Comparison of ENCODE assay signal across 28 cellular contexts in the genomic region with DNA sequence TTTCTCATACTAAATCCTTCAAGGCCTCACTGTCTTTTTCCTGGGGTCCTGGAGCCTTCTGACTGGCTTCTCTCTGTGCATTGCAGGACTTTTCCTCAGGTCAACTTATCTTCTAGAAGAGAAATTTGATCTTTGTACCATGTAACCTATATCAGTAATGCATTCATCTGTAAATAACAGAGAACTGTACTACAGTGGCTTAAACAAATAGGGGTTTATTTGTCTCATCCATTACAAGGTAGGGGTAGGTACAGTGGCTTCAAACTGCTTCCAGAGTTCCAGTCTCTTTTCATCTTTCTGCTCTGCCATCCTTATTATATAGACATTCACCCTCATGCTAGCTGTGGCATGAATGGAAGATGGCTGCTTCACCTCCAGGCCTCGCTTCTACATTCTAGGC.
"Had no signal": no experiment of that assay in that cellular context is flagged by ENCODE, and none has a peak within 500 bp of the region (broad histone marks: within the 10 kb centered on the region; RNA-seq: fewer than 3 reads in every experiment).

No MANE protein-coding gene starts in this region.

- ATAC-seq: effector memory CD8-positive, alpha-beta T cell; esophagus mucosa; foreskin keratinocyte; gastrocnemius medialis; gastroesophageal sphincter; heart left ventricle; heart right ventricle had no signal

- H3K36me3 ChIP-seq: colonic mucosa had no signal

- DNase-seq: colonic mucosa; cortex of kidney; dermis blood vessel endothelial cell; dorsolateral prefrontal cortex; effector CD4-positive, alpha-beta T cell; effector CD8-positive, alpha-beta T cell; effector memory CD4-positive, alpha-beta T cell; effector memory CD8-positive, alpha-beta T cell; endodermal cell; erythroblast; esophagus squamous epithelium; foreskin fibroblast; foreskin keratinocyte; foreskin melanocyte; gastrocnemius medialis; glutamatergic neuron; head of caudate nucleus; heart left ventricle; heart right ventricle had no signal

- H3K27me3 ChIP-seq: colonic mucosa, dorsolateral prefrontal cortex, esophagus muscularis mucosa, esophagus squamous epithelium, foreskin keratinocyte, gastrocnemius medialis, gastroesophageal sphincter, heart left ventricle, heart right ventricle had no signal

- H3K4me3 ChIP-seq: colonic mucosa, coronary artery, dorsolateral prefrontal cortex, esophagus muscularis mucosa, esophagus squamous epithelium, gastrocnemius medialis, gastroesophageal sphincter, heart left ventricle, heart right ventricle had no signal

- H3K4me1 ChIP-seq: colonic mucosa, esophagus muscularis mucosa, esophagus squamous epithelium, foreskin keratinocyte, gastrocnemius medialis, gastroesophageal sphincter, heart right ventricle had no signal

- FAIRE-seq: colon, endometrium, endothelial cell of umbilical vein, frontal cortex had no signal

- H3K27ac ChIP-seq: colonic mucosa, coronary artery, dorsolateral prefrontal cortex, epithelial cell of prostate, esophagus muscularis mucosa, esophagus squamous epithelium, foreskin keratinocyte, gastrocnemius medialis, gastroesophageal sphincter, heart left ventricle, heart right ventricle had no signal

- H3K9me3 ChIP-seq: colonic mucosa had no signal
